23 cellular contexts compared by ENCODE assay signal in the genomic region with DNA sequence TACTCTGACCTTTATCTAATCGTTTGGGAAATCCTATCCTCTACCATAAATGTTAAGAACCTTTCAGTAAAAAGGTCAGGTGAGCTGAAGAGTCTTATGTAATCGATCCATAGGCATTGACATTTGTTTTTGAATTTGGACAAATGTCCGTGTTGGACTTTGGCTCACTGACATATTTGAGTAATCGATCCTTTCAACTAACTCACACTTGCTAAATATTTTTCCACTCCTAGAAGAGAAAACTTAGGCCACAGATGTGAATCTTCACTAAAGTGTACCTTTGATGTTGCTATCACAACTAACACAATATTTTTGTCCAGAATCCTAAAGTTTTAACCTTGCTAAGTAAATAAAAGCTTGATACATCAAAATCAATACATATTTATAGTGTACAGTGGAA.
"Had no signal": no experiment of that assay in that cellular context is flagged by ENCODE, and none has a peak within 500 bp of the region (broad histone marks: within the 10 kb centered on the region; RNA-seq: fewer than 3 reads in every experiment).

No MANE protein-coding gene starts in this region.

- H3K4me3 ChIP-seq: coronary artery, dorsolateral prefrontal cortex, esophagus muscularis mucosa, gastroesophageal sphincter, heart left ventricle, hepatocyte, left ventricle myocardium inferior, lower lobe of right lung, mucosa of descending colon had no signal

- H3K79me2 ChIP-seq: hepatocyte had no signal

- H3K4me1 ChIP-seq: esophagus muscularis mucosa, foreskin keratinocyte, gastroesophageal sphincter, heart left ventricle, left ventricle myocardium inferior, lower lobe of right lung had no signal

- ATAC-seq: foreskin keratinocyte, gastroesophageal sphincter, heart left ventricle, left cardiac atrium, lower lobe of right lung, mucosa of descending colon had no signal

- H3K4me2 ChIP-seq: hepatocyte had no signal

- H3K36me3 ChIP-seq: esophagus muscularis mucosa, gastroesophageal sphincter, heart left ventricle, left ventricle myocardium inferior, lower lobe of right lung had no signal

- H2AFZ ChIP-seq: hepatocyte had no signal

- H3K27me3 ChIP-seq: dorsolateral prefrontal cortex, esophagus muscularis mucosa, foreskin keratinocyte, gastroesophageal sphincter, heart left ventricle, hepatocyte had no signal

- H3K27ac ChIP-seq: coronary artery, dorsolateral prefrontal cortex, esophagus muscularis mucosa, foreskin keratinocyte, gastroesophageal sphincter, heart left ventricle, hepatocyte, left ventricle myocardium inferior, lower lobe of right lung had no signal

- FAIRE-seq: colon, endothelial cell of umbilical vein, frontal cortex, islet of Langerhans, keratinocyte had no signal

- DNase-seq: dermis blood vessel endothelial cell; dorsolateral prefrontal cortex; effector CD4-positive, alpha-beta T cell; effector memory CD4-positive, alpha-beta T cell; foreskin keratinocyte; heart left ventricle; hypothalamus; immature natural killer cell; left cardiac atrium; left ventricle myocardium inferior; lower lobe of right lung; mesenchymal stem cell; mucosa of descending colon; naive B cell had no signal

- H3K9me3 ChIP-seq: esophagus muscularis mucosa, gastroesophageal sphincter, heart left ventricle, left ventricle myocardium inferior, lower lobe of right lung, mucosa of descending colon had no signal
